In genomic region chr4:187414716-187415115, GRCh38 we compare ENCODE assay signal across 26 cellular contexts.
"Had no signal": no experiment of that assay in that cellular context is flagged by ENCODE, and none has a peak within 500 bp of the region (broad histone marks: within the 10 kb centered on the region; RNA-seq: fewer than 3 reads in every experiment).

No MANE protein-coding gene starts in this region.

- H3K9me3 ChIP-seq: gastroesophageal sphincter had no signal

- H3K4me3 ChIP-seq: esophagus muscularis mucosa, gastroesophageal sphincter, heart right ventricle had no signal

- H3K27me3 ChIP-seq: brain microvascular endothelial cell, esophagus muscularis mucosa, gastroesophageal sphincter, heart right ventricle had no signal

- H3K36me3 ChIP-seq: brain microvascular endothelial cell, esophagus muscularis mucosa, gastroesophageal sphincter, heart right ventricle, WERI-Rb-1 had no signal

- DNase-seq: activated B cell treated with CpG ODN at 0.5 μM for 24 hours; activated CD4-positive, alpha-beta memory T cell treated with anti-CD3 and anti-CD28 coated beads for 36 hours; activated CD4-positive, alpha-beta T cell treated with anti-CD3 and anti-CD28 coated beads for 48 hours; activated CD4-positive, alpha-beta T cell treated with anti-CD3 and anti-CD28 coated beads, Interleukin-2, amount 50 U/mL, for 1 hour; activated CD8-positive, alpha-beta memory T cell treated with anti-CD3 and anti-CD28 coated beads, Interleukin-2, amount 50 U/mL, for 48 hours; activated gamma-delta T cell; activated naive CD4-positive, alpha-beta T cell; activated naive CD4-positive, alpha-beta T cell treated with anti-CD3 and anti-CD28 coated beads, Interleukin-2, amount 10 ng/mL, durations not matched to agents 7 days and 5 days; activated naive CD8-positive, alpha-beta T cell treated with anti-CD3 and anti-CD28 coated beads, Interleukin-2, amount 10 ng/mL, durations not matched to agents 7 days and 5 days; activated T-cell treated with anti-CD3 and anti-CD28 coated beads for 4 hours; activated T-cell treated with anti-CD3 and anti-CD28 coated beads, Interleukin-2, amount 50 U/mL, for 24 hours; activated T-cell treated with anti-CD3 and anti-CD28 coated beads, Interleukin-2, amount 50 U/mL, for 72 hours; brain microvascular endothelial cell; cortex of kidney; dermis blood vessel endothelial cell; effector CD4-positive, alpha-beta T cell; effector memory CD8-positive, alpha-beta T cell; erythroblast; foreskin melanocyte; heart right ventricle; T-helper 2 cell; WERI-Rb-1 had no signal

- ATAC-seq: activated CD4-positive, CD25-positive, alpha-beta regulatory T cell treated with anti-CD3 and anti-CD28 coated beads, Interleukin-2, amount 50 U/mL, for 24 hours; activated naive CD4-positive, alpha-beta T cell treated with anti-CD3 and anti-CD28 coated beads, Interleukin-2, amount 50 U/mL, for 72 hours; activated T-cell treated with anti-CD3 and anti-CD28 coated beads, Interleukin-2, amount 50 U/mL, for 72 hours; effector memory CD8-positive, alpha-beta T cell; gastroesophageal sphincter had no signal

- H3K27ac ChIP-seq: brain microvascular endothelial cell, esophagus muscularis mucosa, gastroesophageal sphincter, WERI-Rb-1 had no signal
